15 cellular contexts compared by ENCODE assay signal in the genomic region with DNA sequence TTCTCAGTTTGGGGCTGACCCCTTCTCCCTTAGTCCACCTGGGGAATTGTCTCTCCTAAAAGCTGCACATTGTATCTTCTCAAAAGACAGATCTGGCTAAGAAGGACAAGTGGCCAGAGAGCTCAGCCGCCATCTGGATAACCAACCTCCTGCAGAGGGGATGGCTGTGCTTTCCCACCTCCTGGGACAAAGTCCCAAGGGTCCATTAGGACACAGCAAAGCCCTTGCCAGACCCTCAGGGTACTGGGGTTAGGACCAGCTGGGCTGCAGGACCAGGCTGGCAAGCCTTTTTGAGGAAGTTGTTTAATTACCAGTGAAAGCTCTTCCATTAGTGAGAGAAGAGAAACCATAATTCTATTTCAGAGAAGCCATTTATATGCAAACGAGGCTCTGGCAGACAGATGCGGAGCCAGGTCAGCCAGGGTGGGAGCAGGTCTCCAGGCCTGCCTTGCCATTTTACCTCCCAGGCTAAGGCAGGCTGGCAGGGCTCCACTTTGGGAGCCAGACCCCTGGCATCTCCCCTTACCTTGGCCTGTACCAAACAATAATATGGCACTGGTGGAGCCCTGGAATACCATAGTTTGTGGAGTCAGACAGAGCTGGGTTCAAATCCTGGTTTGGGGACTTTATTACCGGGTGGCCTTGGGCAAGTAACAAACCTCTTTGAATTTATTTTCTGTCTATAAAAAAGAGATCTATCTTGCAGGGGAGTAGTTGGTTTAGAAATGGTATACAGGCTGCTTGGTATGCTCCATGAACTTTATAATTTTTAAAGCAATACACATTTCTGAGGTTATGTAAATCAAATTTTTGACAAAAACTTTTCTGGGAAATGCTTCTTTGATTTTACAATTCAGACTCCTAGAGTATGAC. TPM values are rescaled to one million over a fixed set of nuclear protein-coding genes. Genes with fewer than 3 reads are reported as not detected.
DNase-seq lines count a peak whose midpoint lies in the region; TF ChIP-seq lines count a peak whose summit lies in the region.
"Had no signal": no experiment of that assay in that cellular context is flagged by ENCODE, and none has a peak within 500 bp of the region (broad histone marks: within the 10 kb centered on the region; RNA-seq: fewer than 3 reads in every experiment).

No MANE protein-coding gene starts in this region.

- 66% methylated on average over 4 of the region's 4 CpGs for WGBS in mammary epithelial cell (ENCODE audit: low coverage, missing lambda C conversion rate)
- WGBS in spleen, 5 donors: 51 to 69% (median 64%) methylated on average over 3 to 4 of the region's 4 CpGs
- WGBS in neuronal stem cell (ENCODE audit: extremely low coverage in 2 of 2, insufficient read length in 2 of 2, insufficient replicate concordance in 1 of 2), 2 donors: no CpG with 5 or more reads among the region's 4 CpGs

- H2BK120ac ChIP-seq in neuronal stem cell (ENCODE audit: low read depth, low read length): no peak overlapping the region

- H3K79me1 ChIP-seq in neuronal stem cell (ENCODE audit: low read depth, low read length): peaks cover 1% of the 10 kb centered on the region

- CTCF ChIA-PET in mammary epithelial cell (lab: Charles Lee; ENCODE audit: low non-redundant PET): no interaction called here

- H2BK12ac ChIP-seq in neuronal stem cell (ENCODE audit: low read length): no peak overlapping the region

- no peak overlapping the region for H2BK15ac ChIP-seq in neuronal stem cell (ENCODE audit: low read length)

- peaks cover 26% of the 10 kb centered on the region for H3K36me3 Mint-ChIP-seq in brain

- H3K27me3 Mint-ChIP-seq in brain: no peaks in the 10 kb centered on the region
- H3K27me3 Mint-ChIP-seq: activated CD4-positive, alpha-beta T cell treated with anti-CD3 and anti-CD28 coated beads for 36 hours had no signal

- no peak overlapping the region for H3K18ac ChIP-seq in neuronal stem cell (ENCODE audit: low read length)

- peak overlapping the region; percentile 32 to 40 for H3K27ac ChIP-seq in breast epithelium
- no peak overlapping the region for H3K27ac ChIP-seq in mammary epithelial cell (ENCODE audit: insufficient read depth, low read depth, low read length)
- H3K27ac ChIP-seq in spleen: peak overlapping the region in 5 of 8 donors; percentile 2 to 98 (median 19)
- no peak overlapping the region for H3K27ac ChIP-seq in neuronal stem cell (replicated peaks; ENCODE audit: low read length)

- TF ChIP-seq POLR2A in breast epithelium (IDR thresholded peaks at IDR 0.05) (no peak), spleen (IDR thresholded peaks at IDR 0.05) (no peak)

- H3K4me1 ChIP-seq in breast epithelium: no peaks in the 10 kb centered on the region
- peaks cover 8% of the 10 kb centered on the region for H3K4me1 ChIP-seq in mammary epithelial cell (ENCODE audit: insufficient read depth, low read length)
- peaks cover 8 to 37% (median 21%) of the 10 kb centered on the region in 6 donors for H3K4me1 ChIP-seq in spleen
- peaks cover 3 to 8% of the 10 kb centered on the region in 2 donors for H3K4me1 ChIP-seq in neuronal stem cell (ENCODE audit: control insufficient read depth in 2 of 2, insufficient read depth in 1 of 2, low read depth in 1 of 2, low read length in 2 of 2)

- intact Hi-C loops in breast epithelium (cut with DNase I; ENCODE audit: low total_unique reads): no loop called here
- intact Hi-C loops in mammary epithelial cell (cut with micrococcal nuclease): no loop called here
- intact Hi-C loops in spleen (cut with DNase I; ENCODE audit: low total_unique reads): loop anchor here (10.0 kb wide), 1 partner anchor 225 kb away; no protein-coding TSS in a partner anchor

- H3K14ac ChIP-seq in neuronal stem cell (ENCODE audit: low read length): no peak overlapping the region

- H2BK5ac ChIP-seq in neuronal stem cell (ENCODE audit: low read length): no peak overlapping the region

- H2AK5ac ChIP-seq in neuronal stem cell (ENCODE audit: low read depth, low read length): no peak overlapping the region

- no peak overlapping the region for H4K8ac ChIP-seq in neuronal stem cell (ENCODE audit: low read depth, low read length)

- peak overlapping the region in 1 of 5 experiments; percentile 12 for H3K4me3 Mint-ChIP-seq in brain
- H3K4me3 Mint-ChIP-seq: activated CD4-positive, alpha-beta T cell treated with anti-CD3 and anti-CD28 coated beads for 36 hours had no signal

- H3K27me3 ChIP-seq in breast epithelium (no peaks in the 10 kb centered on the region), mammary epithelial cell (ENCODE audit: insufficient read depth, low read length) (no peaks in the 10 kb centered on the region), spleen (replicated peaks in 1 of 7) (no peaks in the 10 kb centered on the region), neuronal stem cell (ENCODE audit: control insufficient read depth in 3 of 3, insufficient read depth in 3 of 3, low read depth in 1 of 3, low read length in 3 of 3) (no peaks in the 10 kb centered on the region)

- H3K4me3 ChIP-seq in breast epithelium (no peak overlapping the region), mammary epithelial cell (replicated peaks in 1 of 3; ENCODE audit: insufficient read depth in 1 of 3, low read depth in 2 of 3, low read length in 3 of 3) (no peak overlapping the region), spleen (no peak overlapping the region), neuronal stem cell (ENCODE audit: low read length in 2 of 2) (no peak overlapping the region)

- no peak overlapping the region for H3K4ac ChIP-seq in neuronal stem cell (ENCODE audit: low read length)

- no peak for TF ChIP-seq CTCF in breast epithelium (IDR thresholded peaks at IDR 0.05)
- TF ChIP-seq CTCF in mammary epithelial cell (conservative IDR thresholded peaks at IDR 0.05 in 1 of 2, IDR thresholded peaks at IDR 0.05 in 1 of 2; ENCODE audit: extremely low read depth in 1 of 2, insufficient read depth in 1 of 2, low read depth in 1 of 2, low read length in 2 of 2): no peak
- TF ChIP-seq CTCF in brain (conservative IDR thresholded peaks at IDR 0.05): no peak
- TF ChIP-seq CTCF in spleen (IDR thresholded peaks at IDR 0.05 in 8 of 11, conservative IDR thresholded peaks at IDR 0.05 in 3 of 11): no peak

- H2AFZ ChIP-seq in mammary epithelial cell (ENCODE audit: low read depth, low read length) (no peak overlapping the region), neuronal stem cell (ENCODE audit: low read length) (no peak overlapping the region)

- BruUV-seq in mammary epithelial cell (replicated peaks; lab: Mats Ljungman, UMichigan): no TSS peak

- in situ Hi-C loops in mammary epithelial cell (cut with MboI; ENCODE audit: low sequenced_read_pairs in 2 of 2): no loop called here

- no peak overlapping the region for H3K23ac ChIP-seq in neuronal stem cell (ENCODE audit: low read depth, low read length, poor library complexity)

- no peaks in the 10 kb centered on the region for H4K20me1 ChIP-seq in mammary epithelial cell (ENCODE audit: insufficient read depth, low read length)

- no peaks in the 10 kb centered on the region for H3K79me2 ChIP-seq in mammary epithelial cell (ENCODE audit: insufficient read depth, low read length)

- peaks cover 33% of the 10 kb centered on the region for H3K4me1 Mint-ChIP-seq in brain

- H4K91ac ChIP-seq in neuronal stem cell (ENCODE audit: low read depth, low read length, poor library complexity): no peak overlapping the region

- DNase-seq in breast epithelium (ENCODE audit: low spot score in 2 of 2) (no peak), mammary epithelial cell (no peak), NCI-H82 treated with DMSO at 0.1 percent for 48 hours (lab: John Stamatoyannopoulos, UW; ENCODE audit: unreplicated experiment) (peak; percentile 39), spleen (no peak), NCI-H774 (lab: John Stamatoyannopoulos, UW) (no peak), neuronal stem cell (ENCODE audit: low spot score) (no peak)
- DNase-seq in activated effector memory CD4-positive, alpha-beta T cell treated with Interleukin-2 at 50 U/mL for 16 hours: no peak
- DNase-seq: activated CD4-positive, alpha-beta T cell treated with anti-CD3 and anti-CD28 coated beads for 36 hours; activated T-cell treated with anti-CD3 and anti-CD28 coated beads, Interleukin-2, amount 50 U/mL, for 48 hours; islet precursor cell; NCI-H510A had no signal

- H3K4me2 ChIP-seq in mammary epithelial cell (ENCODE audit: insufficient read depth, low read depth, low read length) (no peak overlapping the region), neuronal stem cell (ENCODE audit: insufficient read depth, low read length, poor library complexity, severe bottlenecking) (no peak overlapping the region)

- H3K36me3 ChIP-seq in breast epithelium (no peaks in the 10 kb centered on the region), mammary epithelial cell (ENCODE audit: insufficient read depth, low read length) (no peaks in the 10 kb centered on the region), spleen (peaks cover 0 to 5% (median 0%) of the 10 kb centered on the region in 6 donors), neuronal stem cell (replicated peaks in 1 of 2; ENCODE audit: control insufficient read depth in 2 of 2, insufficient read depth in 2 of 2, low read length in 2 of 2) (peaks cover 21 to 58% of the 10 kb centered on the region in 2 donors)

- peak overlapping the region; percentile 16 to 94 (median 75) for H3K27ac Mint-ChIP-seq in brain
- H3K27ac Mint-ChIP-seq: activated CD4-positive, alpha-beta T cell treated with anti-CD3 and anti-CD28 coated beads for 36 hours had no signal

- no peaks in the 10 kb centered on the region for H3K9me3 Mint-ChIP-seq in brain

- H3K9me3 ChIP-seq in breast epithelium: no peaks in the 10 kb centered on the region
- H3K9me3 ChIP-seq in mammary epithelial cell (replicated peaks; ENCODE audit: insufficient read depth, low read length): no peaks in the 10 kb centered on the region
- H3K9me3 ChIP-seq in spleen: no peaks in the 10 kb centered on the region
- no peaks in the 10 kb centered on the region for H3K9me3 ChIP-seq in neuronal stem cell (replicated peaks in 1 of 2; ENCODE audit: control insufficient read depth in 2 of 2, insufficient read depth in 1 of 2, low read depth in 1 of 2, low read length in 2 of 2)

- dilution Hi-C loops in mammary epithelial cell (cut with HindIII; ENCODE audit: low sequenced_read_pairs): loop anchor here (5.0 kb wide), 1 partner anchor 38 kb away; no protein-coding TSS in a partner anchor

- no peak overlapping the region for H3K9ac ChIP-seq in mammary epithelial cell (ENCODE audit: insufficient read depth, low read length)
- H3K9ac ChIP-seq in neuronal stem cell (ENCODE audit: low read depth, low read length, poor library complexity): no peak overlapping the region

RNA-seq across cellular contexts. Expression of a gene that starts 17.9 kb away (rescaled TPM):
- total RNA-seq in breast epithelium: 1 to 10 TPM; 5.0 to 9.7 (median 9.5) TPM
- total RNA-seq in mammary epithelial cell: 1 to 10 TPM in 1 of 2 donors, under 1 TPM in 1; 0.50 to 1.3 TPM
- 1.0 TPM for polyA plus RNA-seq in mammary epithelial cell
- not detected for polyA minus RNA-seq in mammary epithelial cell
- 93.7 TPM for polyA plus RNA-seq in brain (ENCODE audit: insufficient read depth, low read depth, low replicate concordance)
- 1 to 10 TPM; 5.1 to 8.8 (median 5.8) TPM for total RNA-seq in spleen
- polyA plus RNA-seq in spleen: 1 to 10 TPM; 1.9 to 4.3 (median 2.4) TPM
- 31.0 TPM for polyA plus RNA-seq in neuronal stem cell (2013, experiment 1 of 2)
- polyA plus RNA-seq in neuronal stem cell (2013, experiment 2 of 2): 29.9 TPM

RNA-seq across cellular contexts. Expression of a gene that starts 40.0 kb away (rescaled TPM):
- total RNA-seq in breast epithelium: 1 to 10 TPM in 2 of 3 donors, under 1 TPM in 1; 0.80 to 7.2 (median 1.6) TPM
- 10 to 100 TPM; 15.0 to 42.8 TPM for total RNA-seq in mammary epithelial cell
- 10.5 TPM for polyA plus RNA-seq in mammary epithelial cell
- polyA minus RNA-seq in mammary epithelial cell: 25.9 TPM
- 1.3 TPM for polyA plus RNA-seq in brain (ENCODE audit: insufficient read depth, low read depth, low replicate concordance)
- under 1 TPM in 2 of 7 donors, not detected in 5; 0.09 to 0.28 TPM for total RNA-seq in spleen
- polyA plus RNA-seq in spleen: under 1 TPM; 0.04 to 0.19 (median 0.06) TPM
- polyA plus RNA-seq in neuronal stem cell (2013, experiment 1 of 2): 0.06 TPM
- polyA plus RNA-seq in neuronal stem cell (2013, experiment 2 of 2): 0.03 TPM
- total RNA-seq: M059J, myocyte, SK-MEL-5 had no signal

RNA-seq across cellular contexts. Expression of a gene that starts 40.2 kb away (rescaled TPM):
- total RNA-seq in breast epithelium: 1 to 10 TPM in 2 of 3 donors, under 1 TPM in 1; 0.80 to 3.3 (median 1.0) TPM
- total RNA-seq in mammary epithelial cell: 1 to 10 TPM; 1.8 to 5.5 TPM
- polyA plus RNA-seq in mammary epithelial cell: 2.2 TPM
- not detected for polyA minus RNA-seq in mammary epithelial cell
- 1.5 TPM for polyA plus RNA-seq in brain (ENCODE audit: insufficient read depth, low read depth, low replicate concordance)
- under 1 TPM in 2 of 7 donors, not detected in 5; 0.30 to 0.38 TPM for total RNA-seq in spleen
- polyA plus RNA-seq in spleen: under 1 TPM; 0.03 to 0.10 (median 0.04) TPM
- 0.04 TPM for polyA plus RNA-seq in neuronal stem cell (2013, experiment 1 of 2)
- not detected for polyA plus RNA-seq in neuronal stem cell (2013, experiment 2 of 2)
- total RNA-seq: M059J, myocyte, SK-MEL-5 had no signal

RNA-seq across cellular contexts. Expression of a gene that starts 55.7 kb away (rescaled TPM):
- under 1 TPM in 1 of 3 donors, not detected in 2; 0.33 TPM for total RNA-seq in breast epithelium
- total RNA-seq in mammary epithelial cell: not detected
- polyA plus RNA-seq in mammary epithelial cell: not detected
- polyA minus RNA-seq in mammary epithelial cell: not detected
- not detected for polyA plus RNA-seq in brain (ENCODE audit: insufficient read depth, low read depth, low replicate concordance)
- total RNA-seq in spleen: not detected
- under 1 TPM in 1 of 3 donors, not detected in 2; 0.06 TPM for polyA plus RNA-seq in spleen
- polyA plus RNA-seq in neuronal stem cell (2013, experiment 1 of 2): not detected
- not detected for polyA plus RNA-seq in neuronal stem cell (2013, experiment 2 of 2)
- total RNA-seq: activated CD4-positive, alpha-beta T cell treated with anti-CD3 and anti-CD28 coated beads for 36 hours; myocyte; SK-MEL-5 had no signal

RNA-seq across cellular contexts. Expression of a gene that starts 55.9 kb away (rescaled TPM):
- total RNA-seq in breast epithelium: under 1 TPM; 0.15 to 0.98 (median 0.16) TPM
- total RNA-seq in mammary epithelial cell: under 1 TPM; 0.24 to 0.33 TPM
- polyA plus RNA-seq in mammary epithelial cell: 0.06 TPM
- polyA minus RNA-seq in mammary epithelial cell: not detected
- 0.08 TPM for polyA plus RNA-seq in brain (ENCODE audit: insufficient read depth, low read depth, low replicate concordance)
- not detected for total RNA-seq in spleen
- under 1 TPM in 1 of 3 donors, not detected in 2; 0.10 TPM for polyA plus RNA-seq in spleen
- 0.01 TPM for polyA plus RNA-seq in neuronal stem cell (2013, experiment 1 of 2)
- 0.01 TPM for polyA plus RNA-seq in neuronal stem cell (2013, experiment 2 of 2)
- total RNA-seq: M059J, myocyte had no signal

Comparison
In these comparisons a context has a peak if more than half of its experiments do, and no peak if none do; other contexts are left out.
1. H3K27ac ChIP-seq: peak in breast epithelium (2 of 2) and spleen (5 of 8); none in mammary epithelial cell (single experiment) and neuronal stem cell (single experiment).